8 cellular contexts compared by ENCODE assay signal in the genomic region with DNA sequence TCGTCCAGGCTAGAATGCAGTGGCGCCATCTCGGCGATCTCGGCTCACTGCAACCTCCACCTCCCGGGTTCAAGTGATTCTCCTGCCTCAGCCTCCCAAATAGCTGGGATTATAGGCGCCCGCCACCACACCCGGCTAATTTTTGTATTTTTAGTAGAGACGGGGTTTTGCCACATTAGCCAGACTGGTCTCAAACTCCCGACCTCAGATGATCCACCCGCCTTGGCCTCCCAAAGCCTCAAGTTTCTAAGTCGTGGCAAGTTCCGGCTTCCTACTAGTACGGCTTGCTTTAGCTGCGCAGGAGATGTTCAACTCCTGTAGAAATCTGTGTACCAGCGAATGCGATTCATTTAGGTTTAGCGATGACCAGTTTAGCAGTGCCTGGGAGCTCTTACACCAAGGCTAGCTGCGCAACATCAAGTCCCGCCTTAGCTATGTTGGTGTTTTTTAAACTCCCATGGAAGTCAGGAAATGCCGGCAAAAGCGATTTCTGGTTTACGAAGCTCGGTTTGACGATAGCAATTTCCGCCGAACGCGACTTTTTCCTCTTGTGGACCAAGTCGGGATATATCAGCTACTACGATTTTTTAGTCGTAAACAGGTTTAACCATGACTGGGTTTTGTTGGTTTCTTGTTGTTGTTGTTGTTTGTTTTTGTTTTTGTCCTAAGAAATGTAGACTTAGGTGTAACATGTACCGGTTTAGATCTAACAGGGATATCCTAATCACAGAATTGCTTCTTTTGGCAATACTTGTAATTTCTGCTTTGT. TPM values are rescaled to one million over a fixed set of nuclear protein-coding genes. Genes with fewer than 3 reads are reported as not detected.
DNase-seq lines count a peak whose midpoint lies in the region; ATAC-seq and TF ChIP-seq lines count a peak whose summit lies in the region.

No MANE protein-coding gene starts in this region.

- peak overlapping the region; percentile 77 to 93 (median 88) for H3K27ac ChIP-seq in esophagus muscularis mucosa (replicated peaks in 1 of 4)
- H3K27ac ChIP-seq in osteoblast (ENCODE audit: low read depth, low read length): peak overlapping the region; percentile 97

- H3K4me3 ChIP-seq in Jurkat, Clone E6-1 (ENCODE audit: low read length): peak overlapping the region; percentile 72
- peak overlapping the region; percentile 58 to 62 (median 58) for H3K4me3 ChIP-seq in esophagus muscularis mucosa
- peak overlapping the region; percentile 80 for H3K4me3 ChIP-seq in osteoblast (ENCODE audit: insufficient read depth, low read length)

- H2AFZ ChIP-seq in osteoblast (ENCODE audit: low read length): peak overlapping the region; percentile 28

- no peak for TF ChIP-seq POLR2A in esophagus muscularis mucosa (IDR thresholded peaks at IDR 0.05; ENCODE audit: low read depth)

- DNase-seq in Jurkat, Clone E6-1 (ENCODE audit: low read depth, low spot score): peak; percentile 79
- peak; percentile 81 for DNase-seq in activated CD8-positive, alpha-beta memory T cell treated with anti-CD3 and anti-CD28 coated beads for 24 hours
- no peak for DNase-seq in esophagus muscularis mucosa (ENCODE audit: extremely low spot score)
- peak; percentile 83 for DNase-seq in osteoblast (ENCODE audit: insufficient read length, low spot score, missing footprints)
- no peak for DNase-seq in NCI-H2081 treated with DMSO at 0.1 percent for 48 hours (lab: John Stamatoyannopoulos, UW)
- no peak for DNase-seq in HEK293T (ENCODE audit: extremely low spot score)

- intact Hi-C loops in esophagus muscularis mucosa (cut with DNase I): loop anchor here (2.0 kb wide), 1 partner anchor 47 kb away; a partner anchor contains a TSS

- POLR2A ChIA-PET in HEK293T (lab: Yijun Ruan, JAX): interaction anchor here (0.7 to 1.9 kb wide), 4 partner anchors 14 to 49 kb away, joined by 3 to 11 read pairs (median 5); no protein-coding TSS in a partner anchor

- TF ChIP-seq CTCF in esophagus muscularis mucosa (IDR thresholded peaks at IDR 0.05) (no peak), osteoblast (IDR thresholded peaks at IDR 0.05; ENCODE audit: extremely low read depth, low read depth, low read length) (no peak)

- H3K36me3 ChIP-seq in esophagus muscularis mucosa (no peaks in the 10 kb centered on the region), osteoblast (ENCODE audit: insufficient read depth, low read length) (no peaks in the 10 kb centered on the region)

- peaks cover 12 to 27% (median 19%) of the 10 kb centered on the region in 4 donors for H3K4me1 ChIP-seq in esophagus muscularis mucosa
- peaks cover 29% of the 10 kb centered on the region for H3K4me1 ChIP-seq in osteoblast (ENCODE audit: insufficient read depth, low read length)

- peak overlapping the region; percentile 94 for H3K4me2 ChIP-seq in osteoblast (ENCODE audit: insufficient read depth, low read length)

- H3K79me2 ChIP-seq in osteoblast (ENCODE audit: insufficient read depth, low read length): peaks cover 31% of the 10 kb centered on the region

- 11% methylated on average over 34 of the region's 34 CpGs for WGBS in esophagus muscularis mucosa

- CTCF ChIA-PET in HEK293T (lab: Yijun Ruan, JAX): interaction anchor here (0.6 to 1.4 kb wide), 4 partner anchors 14 to 84 kb away, joined by 3 to 5 read pairs (median 4); no protein-coding TSS in a partner anchor

- H3K9me3 ChIP-seq in esophagus muscularis mucosa: no peaks in the 10 kb centered on the region
- no peaks in the 10 kb centered on the region for H3K9me3 ChIP-seq in osteoblast (ENCODE audit: low read depth, low read length)

- ATAC-seq in GM18502 (IDR thresholded peaks at IDR 0.05; ENCODE audit: poor library complexity, unreplicated experiment) (peak; percentile 11), GM19452 (IDR thresholded peaks at IDR 0.05; ENCODE audit: unreplicated experiment) (no peak)

- no peaks in the 10 kb centered on the region for H4K20me1 ChIP-seq in osteoblast (ENCODE audit: insufficient read depth, low read length)

- TF ChIP-seq EP300 in esophagus muscularis mucosa (IDR thresholded peaks at IDR 0.05): no peak

- H3K27me3 ChIP-seq in esophagus muscularis mucosa: peaks cover 0 to 93% (median 72%) of the 10 kb centered on the region in 4 donors
- H3K27me3 ChIP-seq in osteoblast (ENCODE audit: insufficient read depth, low read length): no peaks in the 10 kb centered on the region

TF ChIP-seq in HEK293T, 16 proteins besides CTCF, POLR2A, EP300 and RAD21:
- no peak for TF ChIP-seq LEF1 (IDR thresholded peaks at IDR 0.05; ENCODE audit: borderline replicate concordance)
- TF ChIP-seq HDGF (IDR thresholded peaks at IDR 0.05; ENCODE audit: borderline replicate concordance): no peak
- TF ChIP-seq TARDBP (IDR thresholded peaks at IDR 0.05): no peak
- TF ChIP-seq, protein P1, sequence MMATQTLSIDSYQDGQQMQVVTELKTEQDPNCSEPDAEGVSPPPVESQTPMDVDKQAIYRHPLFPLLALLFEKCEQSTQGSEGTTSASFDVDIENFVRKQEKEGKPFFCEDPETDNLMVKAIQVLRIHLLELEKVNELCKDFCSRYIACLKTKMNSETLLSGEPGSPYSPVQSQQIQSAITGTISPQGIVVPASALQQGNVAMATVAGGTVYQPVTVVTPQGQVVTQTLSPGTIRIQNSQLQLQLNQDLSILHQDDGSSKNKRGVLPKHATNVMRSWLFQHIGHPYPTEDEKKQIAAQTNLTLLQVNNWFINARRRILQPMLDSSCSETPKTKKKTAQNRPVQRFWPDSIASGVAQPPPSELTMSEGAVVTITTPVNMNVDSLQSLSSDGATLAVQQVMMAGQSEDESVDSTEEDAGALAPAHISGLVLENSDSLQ (IDR thresholded peaks at IDR 0.05): no peak
- no peak for TF ChIP-seq FOXK2 (IDR thresholded peaks at IDR 0.05)
- no peak for TF ChIP-seq ELF4 (IDR thresholded peaks at IDR 0.05)
- TF ChIP-seq ARNT (IDR thresholded peaks at IDR 0.05): no peak
- no peak for TF ChIP-seq SP1 (IDR thresholded peaks at IDR 0.05)
- no peak for TF ChIP-seq ZNF384 (IDR thresholded peaks at IDR 0.05)
- no peak for TF ChIP-seq FOXM1 (IDR thresholded peaks at IDR 0.05; ENCODE audit: borderline replicate concordance)
- no peak for TF ChIP-seq SUZ12 (IDR thresholded peaks at IDR 0.05)
- TF ChIP-seq FOXA1 (IDR thresholded peaks at IDR 0.05): no peak
- no peak for TF ChIP-seq BHLHE40 (IDR thresholded peaks at IDR 0.05; ENCODE audit: borderline replicate concordance)
- TF ChIP-seq L3MBTL2 (conservative IDR thresholded peaks at IDR 0.05): no peak
- TF ChIP-seq NFRKB (IDR thresholded peaks at IDR 0.05): no peak
- no peak for TF ChIP-seq CTBP1 (IDR thresholded peaks at IDR 0.05; ENCODE audit: borderline replicate concordance)
TF ChIP-seq in HEK293T: peak in this region for 0.

RNA-seq across cellular contexts. Expression of a gene that starts 46.4 kb away (rescaled TPM):
- polyA plus RNA-seq in Jurkat, Clone E6-1 (2012; ENCODE audit: insufficient read depth, insufficient read length): 31.8 TPM
- total RNA-seq in esophagus muscularis mucosa: 1 to 10 TPM; 1.5 to 4.2 (median 2.0) TPM
- 3.5 and 3.6 TPM in 2 replicates for total RNA-seq in osteoblast

Comparison
In these comparisons a context has a peak if more than half of its experiments do, and no peak if none do; other contexts are left out.
1. DNase-seq: peak in Jurkat, Clone E6-1 (single experiment), activated CD8-positive, alpha-beta memory T cell treated with anti-CD3 and anti-CD28 coated beads for 24 hours (single experiment) and osteoblast (single experiment); none in esophagus muscularis mucosa (single experiment), NCI-H2081 treated with DMSO at 0.1 percent for 48 hours (single experiment) and HEK293T (single experiment).
2. Peak in every context shown above with its lines, with median percentiles within 50 percentile points of each other: H3K4me3 ChIP-seq.